ENCODE assay signal across 28 cellular contexts in genomic region chr2:70042246-70042645, GRCh38. TPM values are rescaled to one million over a fixed set of nuclear protein-coding genes. Genes with fewer than 3 reads are reported as not detected.
DNase-seq lines count a peak whose midpoint lies in the region; ATAC-seq, FAIRE-seq and TF ChIP-seq lines count a peak whose summit lies in the region.
"Had no signal": no experiment of that assay in that cellular context is flagged by ENCODE, and none has a peak within 500 bp of the region (broad histone marks: within the 10 kb centered on the region; RNA-seq: fewer than 3 reads in every experiment).

No MANE protein-coding gene starts in this region.

- H3F3A ChIP-seq in GM23248 (ENCODE audit: insufficient read depth) = peaks cover 15% of the 10 kb centered on the region

- H3K27ac Mint-ChIP-seq in activated T-cell treated with anti-CD3 and anti-CD28 coated beads, Interleukin-2, amount 50 U/mL, for 24 hours = peak overlapping the region; percentile 7
- H3K27ac Mint-ChIP-seq in astrocyte (ENCODE audit: unreplicated experiment) = peak overlapping the region; percentile 21
- H3K27ac Mint-ChIP-seq in progenitor cell of endocrine pancreas = no peak overlapping the region
- H3K27ac Mint-ChIP-seq: stimulated activated memory B cell treated with anti-CD40 and anti-IgM and Interleukin-4, amounts not matched to agents 10 μg/mL and 1 μg/mL and 100 μg/mL, for 72 hours had no signal

- no peak for ATAC-seq in HG03159 (IDR thresholded peaks at IDR 0.05; ENCODE audit: unreplicated experiment)
- ATAC-seq: body of pancreas; left cardiac atrium; stimulated activated memory B cell treated with anti-CD40 and anti-IgM and Interleukin-4, amounts not matched to agents 10 μg/mL and 1 μg/mL and 100 μg/mL, for 72 hours had no signal

- H3K9ac ChIP-seq in GM23248 = no peak overlapping the region
- no peak overlapping the region for H3K9ac ChIP-seq in astrocyte (ENCODE audit: low read length)
- H3K9ac ChIP-seq: BLaER1 had no signal

- TF ChIP-seq CTCF in astrocyte (IDR thresholded peaks at IDR 0.05; ENCODE audit: insufficient read depth, low read depth, low read length) (no peak), neutrophil (IDR thresholded peaks at IDR 0.05) (no peak), progenitor cell of endocrine pancreas (IDR thresholded peaks at IDR 0.05; ENCODE audit: unreplicated experiment) (no peak)

- H3K27me3 ChIP-seq in GM23248 (replicated peaks; ENCODE audit: insufficient read depth) (no peaks in the 10 kb centered on the region), astrocyte (ENCODE audit: insufficient read depth, low read length) (no peaks in the 10 kb centered on the region), neutrophil (no peaks in the 10 kb centered on the region)
- H3K27me3 ChIP-seq: BLaER1, body of pancreas, testis had no signal

- H3K4me2 ChIP-seq in GM23248 (ENCODE audit: unreplicated experiment) = no peak overlapping the region
- H3K4me2 ChIP-seq in astrocyte (ENCODE audit: low read length) = no peak overlapping the region
- H3K4me2 ChIP-seq: BLaER1 had no signal

- H3K36me3 Mint-ChIP-seq in activated T-cell treated with anti-CD3 and anti-CD28 coated beads, Interleukin-2, amount 50 U/mL, for 24 hours (ENCODE audit: low read depth) = peaks cover 33% of the 10 kb centered on the region
- H3K36me3 Mint-ChIP-seq in astrocyte (ENCODE audit: low read depth, unreplicated experiment) = peaks cover 8% of the 10 kb centered on the region
- H3K36me3 Mint-ChIP-seq in progenitor cell of endocrine pancreas (ENCODE audit: insufficient read depth) = peaks cover 7% of the 10 kb centered on the region

- 98 to 100% methylated on average over 2 of the region's 2 CpGs for WGBS in GM23248 (ENCODE audit: low coverage in 1 of 2, low lambda C conversion rate in 2 of 2, missing lambda C conversion rate in 2 of 2), 2 experiments

- H3K4me1 ChIP-seq in GM23248 (ENCODE audit: insufficient read depth) (peaks cover 14% of the 10 kb centered on the region), astrocyte (ENCODE audit: insufficient read depth, low read length) (peaks cover 6% of the 10 kb centered on the region), neutrophil (ENCODE audit: control insufficient read depth in 1 of 2, insufficient read depth in 1 of 2, low read depth in 1 of 2, low read length in 1 of 2) (peaks cover 94 to 95% of the 10 kb centered on the region in 2 experiments)
- H3K4me1 ChIP-seq: BLaER1, body of pancreas, testis had no signal

- H4K20me1 ChIP-seq in GM23248 (ENCODE audit: insufficient read depth) (no peaks in the 10 kb centered on the region), astrocyte (ENCODE audit: insufficient read depth, low read length) (no peaks in the 10 kb centered on the region)
- H4K20me1 ChIP-seq: BLaER1 had no signal

- H3K79me2 ChIP-seq in GM23248 (ENCODE audit: insufficient read depth) (no peaks in the 10 kb centered on the region), astrocyte (ENCODE audit: insufficient read depth, low read length) (no peaks in the 10 kb centered on the region)

- H2AFZ ChIP-seq in GM23248 (no peak overlapping the region), astrocyte (ENCODE audit: low read depth, low read length) (no peak overlapping the region)

- H3K36me3 ChIP-seq in GM23248 (ENCODE audit: low read depth) (no peaks in the 10 kb centered on the region; the same call in 1 of the 2 replicates), astrocyte (ENCODE audit: insufficient read depth, low read length) (no peaks in the 10 kb centered on the region), neutrophil (no peaks in the 10 kb centered on the region)

- no peak for DNase-seq in activated T-cell treated with anti-CD3 and anti-CD28 coated beads, Interleukin-2, amount 50 U/mL, for 24 hours
- no peak for DNase-seq in activated T-cell treated with anti-CD3 and anti-CD28 coated beads, Interleukin-2, amount 50 U/mL, for 48 hours
- DNase-seq in GM23248 = no peak
- DNase-seq in astrocyte (ENCODE audit: low read depth) = no peak
- no peak for DNase-seq in RKO (ENCODE audit: low spot score)
- DNase-seq in progenitor cell of endocrine pancreas (ENCODE audit: low spot score, unreplicated experiment) = no peak
- DNase-seq: ACHN; activated CD4-positive, CD25-positive, alpha-beta regulatory T cell; activated effector memory CD4-positive, alpha-beta T cell treated with Interleukin-2 at 50 U/mL for 16 hours; body of pancreas; effector CD8-positive, alpha-beta T cell; erythroblast; foreskin fibroblast; H9; left cardiac atrium; NCI-H1092; NCI-H187; NCI-H2227 treated with DMSO at 0.1 percent for 48 hours; NCI-H748 treated with DMSO at 0.1 percent for 48 hours; RPMI8226; testis had no signal

- H3K9me2 ChIP-seq in GM23248 (ENCODE audit: insufficient read depth) = 0 out of 2 replicates have a peak, but pooled peaks cover 3% of the 10 kb centered on the region

- FAIRE-seq in astrocyte (lab: Jason Lieb, UNC) = no peak
- FAIRE-seq: D721Med, GM12891 had no signal

- no peaks in the 10 kb centered on the region for H3K9me3 Mint-ChIP-seq in activated T-cell treated with anti-CD3 and anti-CD28 coated beads, Interleukin-2, amount 50 U/mL, for 24 hours
- H3K9me3 Mint-ChIP-seq in astrocyte (ENCODE audit: unreplicated experiment) (peaks cover 2% of the 10 kb centered on the region), progenitor cell of endocrine pancreas (ENCODE audit: low read depth) (no peaks in the 10 kb centered on the region)
- H3K9me3 Mint-ChIP-seq: H9; stimulated activated memory B cell treated with anti-CD40 and anti-IgM and Interleukin-4, amounts not matched to agents 10 μg/mL and 1 μg/mL and 100 μg/mL, for 72 hours had no signal

- H3K4me3 ChIP-seq in GM23248 (no peak overlapping the region), astrocyte (ENCODE audit: insufficient read depth, low read depth, low read length) (no peak overlapping the region), neutrophil (ENCODE audit: low read depth in 1 of 2, low read length in 1 of 2) (no peak overlapping the region)
- H3K4me3 ChIP-seq: BLaER1, body of pancreas, skin epidermis, testis had no signal

- H3K4me3 Mint-ChIP-seq in activated T-cell treated with anti-CD3 and anti-CD28 coated beads, Interleukin-2, amount 50 U/mL, for 24 hours = no peak overlapping the region
- H3K4me3 Mint-ChIP-seq in astrocyte (ENCODE audit: unreplicated experiment) (no peak overlapping the region), progenitor cell of endocrine pancreas (ENCODE audit: low read depth) (no peak overlapping the region)
- H3K4me3 Mint-ChIP-seq: H9; stimulated activated memory B cell treated with anti-CD40 and anti-IgM and Interleukin-4, amounts not matched to agents 10 μg/mL and 1 μg/mL and 100 μg/mL, for 72 hours had no signal

- in situ Hi-C loops in GM23248 (cut with MboI) = no loop called here

- H3K27ac ChIP-seq in GM23248 = peak overlapping the region; percentile 15; the same call in 1 of the 2 replicates
- H3K27ac ChIP-seq in astrocyte (ENCODE audit: low read depth, low read length) = no peak overlapping the region
- peak overlapping the region; percentile 99 for H3K27ac ChIP-seq in neutrophil
- H3K27ac ChIP-seq: BLaER1, testis had no signal

- H3K9me3 ChIP-seq in GM23248 (ENCODE audit: low read depth) (no peaks in the 10 kb centered on the region), astrocyte (ENCODE audit: insufficient read depth, low read depth, low read length) (no peaks in the 10 kb centered on the region), neutrophil (no peaks in the 10 kb centered on the region)
- H3K9me3 ChIP-seq: BLaER1, body of pancreas, testis had no signal

- peaks cover 24% of the 10 kb centered on the region for H3K4me1 Mint-ChIP-seq in activated T-cell treated with anti-CD3 and anti-CD28 coated beads, Interleukin-2, amount 50 U/mL, for 24 hours (ENCODE audit: low read depth)
- H3K4me1 Mint-ChIP-seq in astrocyte (ENCODE audit: low read depth, unreplicated experiment) (peaks cover 5% of the 10 kb centered on the region), progenitor cell of endocrine pancreas (ENCODE audit: low read depth) (peaks cover 3% of the 10 kb centered on the region)
- H3K4me1 Mint-ChIP-seq: stimulated activated memory B cell treated with anti-CD40 and anti-IgM and Interleukin-4, amounts not matched to agents 10 μg/mL and 1 μg/mL and 100 μg/mL, for 72 hours had no signal

- no peaks in the 10 kb centered on the region for H3K27me3 Mint-ChIP-seq in activated T-cell treated with anti-CD3 and anti-CD28 coated beads, Interleukin-2, amount 50 U/mL, for 24 hours
- H3K27me3 Mint-ChIP-seq in astrocyte (ENCODE audit: low read depth, unreplicated experiment) (no peaks in the 10 kb centered on the region), progenitor cell of endocrine pancreas (no peaks in the 10 kb centered on the region)
- H3K27me3 Mint-ChIP-seq: stimulated activated memory B cell treated with anti-CD40 and anti-IgM and Interleukin-4, amounts not matched to agents 10 μg/mL and 1 μg/mL and 100 μg/mL, for 72 hours had no signal

RNA-seq across cellular contexts. Expression of gene PCBP1, which starts 45.0 kb away (rescaled TPM):
- 23.8 and 29.8 TPM in 2 replicates for total RNA-seq in GM23248 (2014; rRNA removed; shearing (Covaris generic))
- polyA plus RNA-seq in GM23248 (2016; fragmentation: Nextera tagmentation; extraction: Ambion mirVana) = 163 and 167 TPM in 2 replicates
- total RNA-seq in astrocyte (194 and 205 TPM in 2 replicates), progenitor cell of endocrine pancreas (295 and 305 TPM in 2 replicates)
